ENCODE assay signal across 16 cellular contexts in the genomic region with DNA sequence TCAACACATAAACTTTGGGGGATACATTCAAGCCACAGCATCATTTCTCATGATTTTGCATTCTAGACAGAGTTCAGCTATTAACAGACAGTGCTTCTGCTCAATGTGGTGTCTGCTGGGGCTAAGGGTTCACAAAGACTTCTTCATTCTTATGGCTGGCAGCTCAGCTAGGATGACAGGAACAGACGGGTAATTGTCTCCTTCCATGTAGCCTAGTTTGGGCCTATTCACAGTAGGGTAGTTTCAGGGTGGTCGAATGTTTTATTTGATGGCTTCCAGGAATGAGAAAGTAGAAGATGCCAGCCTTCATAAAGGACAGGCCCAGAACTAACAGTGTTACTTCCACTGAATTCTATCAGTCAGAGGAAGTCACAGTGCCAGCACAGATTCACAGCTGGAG.
"Had no signal": no experiment of that assay in that cellular context is flagged by ENCODE, and none has a peak within 500 bp of the region (broad histone marks: within the 10 kb centered on the region; RNA-seq: fewer than 3 reads in every experiment).

No MANE protein-coding gene starts in this region.

- H3K9ac ChIP-seq: parathyroid adenoma had no signal

- H2AFZ ChIP-seq: hepatocyte, parathyroid adenoma had no signal

- H3K4me2 ChIP-seq: hepatocyte had no signal

- H3K27ac ChIP-seq: hepatocyte, left ventricle myocardium inferior, lower lobe of right lung, parathyroid adenoma, suprapubic skin had no signal

- H3K4me3 ChIP-seq: hepatocyte, left ventricle myocardium inferior, lower lobe of right lung, suprapubic skin, thyroid gland had no signal

- ATAC-seq: esophagus mucosa, lower lobe of right lung, right cardiac atrium had no signal

- H3K27me3 ChIP-seq: hepatocyte, suprapubic skin, thyroid gland had no signal

- H3K36me3 ChIP-seq: left ventricle myocardium inferior, lower lobe of right lung, suprapubic skin, thyroid gland had no signal

- DNase-seq: cerebellar nuclear complex; kidney; left cardiac atrium; left ventricle myocardium inferior; lower lobe of right lung; mesenchymal stem cell; naive B cell; small intestine; stimulated activated CD4-positive, alpha-beta T cell treated with anti-CD3 and anti-CD28 coated beads, Interleukin-12 subunit alpha, Interleukin-12 subunit beta, amount 100 ng/mL, for 4 hours; stimulated activated naive CD4-positive, alpha-beta T cell had no signal

- H3K4me1 ChIP-seq: left ventricle myocardium inferior, lower lobe of right lung, parathyroid adenoma, suprapubic skin, thyroid gland had no signal

- H3K9me3 ChIP-seq: left ventricle myocardium inferior, lower lobe of right lung, suprapubic skin, thyroid gland had no signal
